Comparison of ENCODE assay signal across 8 cellular contexts in the genomic region with DNA sequence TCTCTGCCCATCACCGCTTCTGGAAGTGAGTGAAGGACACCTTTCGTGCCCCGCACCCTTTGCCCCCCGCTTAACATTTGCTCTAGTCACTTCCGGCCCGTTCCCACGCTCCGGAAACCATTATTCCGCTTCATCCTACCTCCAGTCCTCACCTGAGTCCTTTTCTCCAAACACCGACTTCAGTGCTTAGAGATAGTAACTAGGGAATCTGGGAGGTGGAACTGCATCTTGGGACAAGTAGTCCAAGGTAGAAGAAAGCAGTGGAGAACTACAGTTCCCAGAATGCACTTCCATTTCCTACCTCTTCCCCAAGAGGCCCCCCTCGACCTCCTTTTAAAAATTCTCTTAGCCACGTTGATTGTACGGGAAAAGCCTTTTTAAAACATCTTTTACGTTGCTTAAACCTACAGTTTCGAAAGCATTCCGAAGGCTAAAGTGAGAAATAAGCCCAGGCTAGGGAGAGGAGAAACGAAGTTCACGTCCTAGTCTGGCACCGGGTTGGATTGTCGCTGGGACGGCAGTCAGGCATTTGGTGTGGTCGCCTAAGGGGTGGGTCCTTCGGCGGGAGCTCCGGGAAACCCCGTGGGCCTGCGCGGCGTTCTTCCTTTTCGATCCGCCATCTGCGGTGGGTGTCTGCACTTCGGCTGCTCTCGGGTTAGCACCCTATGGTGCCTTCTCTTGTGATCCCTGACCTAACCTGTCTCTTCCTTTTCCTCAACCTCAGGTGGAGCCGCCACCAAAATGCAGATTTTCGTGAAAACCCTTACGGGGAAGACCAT. TPM values are rescaled to one million over a fixed set of nuclear protein-coding genes. Genes with fewer than 3 reads are reported as not detected.
A peak's percentile ranks its signal among the peaks of the same experiment; 100 is the strongest.
DNase-seq lines count a peak whose midpoint lies in the region; ATAC-seq, FAIRE-seq and TF ChIP-seq lines count a peak whose summit lies in the region.

A gene (minus strand): TSS at position 210 of the 779 bp plus-strand sequence. CDS start 9,882 bp downstream, outside the sequence.
A gene (plus strand): TSS at position 605 of the 779 bp plus-strand sequence. CDS start 137 bp downstream, at position 742.

- 0% methylated on average over 37 of the region's 37 CpGs for WGBS in psoas muscle, 3 donors

- H3K27me3 ChIP-seq in right atrium auricular region (no peaks in the 10 kb centered on the region), psoas muscle (ENCODE audit: insufficient read depth in 3 of 3, low read length in 2 of 3) (no peaks in the 10 kb centered on the region)

- peak within 1 kb of the TSS; percentile 91 to 93 for H3K27ac ChIP-seq in right atrium auricular region
- H3K27ac ChIP-seq in psoas muscle: peak within 1 kb of the TSS; percentile 93

- H3K4me1 ChIP-seq in right atrium auricular region (peaks cover 0 to 44% of the 10 kb centered on the region in 2 donors), psoas muscle (peaks cover 15% of the 10 kb centered on the region)

- H3K9me3 ChIP-seq in right atrium auricular region: no peaks in the 10 kb centered on the region
- no peaks in the 10 kb centered on the region for H3K9me3 ChIP-seq in psoas muscle

- TF ChIP-seq CTCF in GM13976 (IDR thresholded peaks at IDR 0.05; ENCODE audit: borderline replicate concordance, control extremely low read depth, extremely low read depth, insufficient read depth, missing control alignments) (no peak), right atrium auricular region (IDR thresholded peaks at IDR 0.05) (no peak), psoas muscle (IDR thresholded peaks at IDR 0.05) (no peak)

- H3K36me3 ChIP-seq in right atrium auricular region (peaks cover 34% of the 10 kb centered on the region), psoas muscle (ENCODE audit: insufficient read depth in 1 of 2, low read depth in 1 of 2) (peaks cover 12 to 40% of the 10 kb centered on the region in 2 donors)

- H3K4me3 ChIP-seq in right atrium auricular region (peak within 1 kb of the TSS; percentile 82 to 85), psoas muscle (peak within 1 kb of the TSS; percentile 91)

- peak; percentile 87 for ATAC-seq in HG02870 (IDR thresholded peaks at IDR 0.05; ENCODE audit: unreplicated experiment)
- peak; percentile 94 to 96 (median 95) for ATAC-seq in psoas muscle

- DNase-seq in GM13976 (ENCODE audit: low spot score) (peak; percentile 88), NCI-H146 treated with DMSO at 0.1 percent for 48 hours (lab: John Stamatoyannopoulos, UW; ENCODE audit: unreplicated experiment) (peak; percentile 93), amygdala (lab: John Stamatoyannopoulos, UW) (peak; percentile 26 to 94 (median 82)), right atrium auricular region (ENCODE audit: low spot score) (peak; percentile 89), psoas muscle (peak; percentile 93 to 96), urothelium cell line (ENCODE audit: low spot score) (peak; percentile 94)

- intact Hi-C loops in T-helper 1 cell treated with Interleukin-12 subunit alpha and Interleukin-12 subunit beta and Interleukin-4 antibody, amounts not matched to agents 30 ng/mL and 1 ng/mL, for 36 hours (cut with micrococcal nuclease): loop anchor here (1.0 to 5.0 kb wide), 17 partner anchors 9 to 1465 kb away; a partner anchor contains a TSS
- intact Hi-C loops in psoas muscle (cut with DNase I): loop anchor here (2.0 to 5.0 kb wide), 2 partner anchors 35 to 37 kb away; a partner anchor contains a TSS

- FAIRE-seq in urothelium cell line (lab: Jason Lieb, UNC): no peak

- in situ Hi-C loops in GM13976 (cut with MboI; ENCODE audit: low sequenced_read_pairs, unreplicated experiment): no loop called here

RNA-seq across cellular contexts. Expression of the first gene that starts in this region (rescaled TPM):
- 16.1 and 17.0 TPM in 2 replicates for total RNA-seq in T-helper 1 cell treated with Interleukin-12 subunit alpha and Interleukin-12 subunit beta and Interleukin-4 antibody, amounts not matched to agents 30 ng/mL and 1 ng/mL, for 36 hours
- 1 to 10 TPM; 4.6 to 9.5 TPM for total RNA-seq in right atrium auricular region
- 1 to 10 TPM; 2.1 to 3.7 (median 2.8) TPM for total RNA-seq in psoas muscle
- 1 to 10 TPM in 2 of 3 donors, under 1 TPM in 1; 0.47 to 6.8 (median 3.2) TPM for polyA plus RNA-seq in psoas muscle

RNA-seq across cellular contexts. Expression of the second gene that starts in this region (rescaled TPM):
- 852 and 888 TPM in 2 replicates for total RNA-seq in T-helper 1 cell treated with Interleukin-12 subunit alpha and Interleukin-12 subunit beta and Interleukin-4 antibody, amounts not matched to agents 30 ng/mL and 1 ng/mL, for 36 hours
- 1,000 to 10,000 TPM in 1 of 2 donors, 100 to 1,000 TPM in 1; 613 to 1,505 TPM for total RNA-seq in right atrium auricular region
- total RNA-seq in psoas muscle: 100 to 1,000 TPM; 360 to 487 (median 465) TPM
- polyA plus RNA-seq in psoas muscle: 1,000 to 10,000 TPM; 1,032 to 1,630 (median 1,275) TPM

Comparison
In these comparisons a context has a peak if more than half of its experiments do, and no peak if none do; other contexts are left out.
1. Peak in every context shown above with its lines: DNase-seq, ATAC-seq, H3K4me3 ChIP-seq and H3K27ac ChIP-seq.